8 cellular contexts compared by ENCODE assay signal in genomic region chr13:32415019-32415418, GRCh38. TPM values are rescaled to one million over a fixed set of nuclear protein-coding genes. Genes with fewer than 3 reads are reported as not detected.
DNase-seq lines count a peak whose midpoint lies in the region; ATAC-seq and TF ChIP-seq lines count a peak whose summit lies in the region.

No MANE protein-coding gene starts in this region.

- no peak overlapping the region for H3K4me2 ChIP-seq in mesenchymal stem cell (ENCODE audit: low read length, poor library complexity, severe bottlenecking)

- H3K9me3 Mint-ChIP-seq in activated naive CD4-positive, alpha-beta T cell treated with anti-CD3 and anti-CD28 coated beads, Interleukin-2, amount 50 U/mL, for 72 hours: peaks cover 0 to 16% of the 10 kb centered on the region in 2 donors

- peaks cover 2% of the 10 kb centered on the region for H3K4me1 ChIP-seq in mesenchymal stem cell (ENCODE audit: control insufficient read depth, insufficient read depth, low read depth, low read length)

- no peak overlapping the region for H3K18ac ChIP-seq in mesenchymal stem cell (ENCODE audit: low read depth in 1 of 2, low read length in 2 of 2)

- no peak overlapping the region for H4K8ac ChIP-seq in mesenchymal stem cell (ENCODE audit: low read length)

- no peaks in the 10 kb centered on the region for H3K79me1 ChIP-seq in mesenchymal stem cell (replicated peaks; ENCODE audit: low read length, poor library complexity, severe bottlenecking)

- H2BK12ac ChIP-seq in mesenchymal stem cell (ENCODE audit: low read length in 2 of 2): no peak overlapping the region

- no peak overlapping the region for H3K9ac ChIP-seq in mesenchymal stem cell (ENCODE audit: low read length)

- H2AK5ac ChIP-seq in mesenchymal stem cell (ENCODE audit: low read length, severe bottlenecking): no peak overlapping the region

- no peak overlapping the region for H3K23ac ChIP-seq in mesenchymal stem cell (ENCODE audit: low read length in 2 of 2)

- no peak overlapping the region for H2BK120ac ChIP-seq in mesenchymal stem cell (ENCODE audit: low read depth, low read length)

- H2BK15ac ChIP-seq in mesenchymal stem cell (ENCODE audit: low read depth, poor library complexity, severe bottlenecking): no peak overlapping the region

- H3K14ac ChIP-seq in mesenchymal stem cell (ENCODE audit: low read length in 2 of 2): no peak overlapping the region

- ATAC-seq in activated naive CD4-positive, alpha-beta T cell treated with anti-CD3 and anti-CD28 coated beads, Interleukin-2, amount 50 U/mL, for 72 hours: peak; percentile 48 to 49

- peak; percentile 42 for TF ChIP-seq CTCF in HL-60 (IDR thresholded peaks at IDR 0.05; ENCODE audit: insufficient read depth, low read length)

- H4K91ac ChIP-seq in mesenchymal stem cell (ENCODE audit: low read length): no peak overlapping the region

- DNase-seq in DMS 273 (lab: John Stamatoyannopoulos, UW; ENCODE audit: unreplicated experiment) (peak; percentile 54), DMS 273 treated with DMSO at 0.1 percent for 48 hours (lab: John Stamatoyannopoulos, UW) (no peak), HL-60 (ENCODE audit: low read depth in 1 of 2, low spot score in 1 of 2) (peak in 1 of 2 experiments; percentile 47), mesenchymal stem cell (peak; percentile 9), DMS153 (lab: John Stamatoyannopoulos, UW) (no peak), superior temporal gyrus (ENCODE audit: extremely low spot score) (no peak), NCI-H2171 treated with DMSO at 0.1 percent for 48 hours (lab: John Stamatoyannopoulos, UW) (no peak)
- DNase-seq in activated naive CD4-positive, alpha-beta T cell treated with anti-CD3 and anti-CD28 coated beads, Interleukin-2, amount 50 U/mL, for 72 hours (ENCODE audit: low spot score in 2 of 2): peak in 1 of 2 donors; percentile 9

- H3K27ac ChIP-seq in HL-60 (replicated peaks) (no peak overlapping the region), mesenchymal stem cell (ENCODE audit: low read length, poor library complexity, severe bottlenecking) (no peak overlapping the region)

- peaks cover 3 to 5% of the 10 kb centered on the region in 2 experiments for H3K36me3 ChIP-seq in mesenchymal stem cell (ENCODE audit: control insufficient read depth in 1 of 2, insufficient read depth in 2 of 2, low read depth in 1 of 2, low read length in 2 of 2)

- H3K4me3 ChIP-seq in HL-60 (replicated peaks; ENCODE audit: insufficient read depth, low read length): no peak overlapping the region
- no peak overlapping the region for H3K4me3 ChIP-seq in mesenchymal stem cell (ENCODE audit: insufficient read depth in 1 of 2, low read depth in 1 of 2, low read length in 2 of 2)

- H3K27ac Mint-ChIP-seq in activated naive CD4-positive, alpha-beta T cell treated with anti-CD3 and anti-CD28 coated beads, Interleukin-2, amount 50 U/mL, for 72 hours: no peak overlapping the region

- no peak overlapping the region for H3K4ac ChIP-seq in mesenchymal stem cell (ENCODE audit: low read depth in 1 of 2, low read length in 2 of 2)

- no peaks in the 10 kb centered on the region for H3K27me3 ChIP-seq in HL-60 (ENCODE audit: insufficient read depth, poor library complexity, severe bottlenecking)
- no peaks in the 10 kb centered on the region for H3K27me3 ChIP-seq in mesenchymal stem cell (ENCODE audit: control insufficient read depth in 1 of 2, insufficient read depth in 1 of 2, low read length in 2 of 2)

- H2AFZ ChIP-seq in mesenchymal stem cell (ENCODE audit: low read depth, low read length): no peak overlapping the region

- peaks cover 6 to 28% of the 10 kb centered on the region in 2 donors for H3K36me3 Mint-ChIP-seq in activated naive CD4-positive, alpha-beta T cell treated with anti-CD3 and anti-CD28 coated beads, Interleukin-2, amount 50 U/mL, for 72 hours

- peaks cover 6% of the 10 kb centered on the region for H3K9me3 ChIP-seq in mesenchymal stem cell (ENCODE audit: control insufficient read depth, low read length)

- no peak overlapping the region for H2BK5ac ChIP-seq in mesenchymal stem cell (ENCODE audit: low read depth, low read length, poor library complexity, severe bottlenecking)

RNA-seq across cellular contexts. Expression of gene N4BP2L1, which starts 12.9 kb away (rescaled TPM):
- total RNA-seq in activated naive CD4-positive, alpha-beta T cell treated with anti-CD3 and anti-CD28 coated beads, Interleukin-2, amount 50 U/mL, for 72 hours: 10 to 100 TPM; 23.4 to 44.9 TPM
- 1.9 TPM for polyA plus RNA-seq in mesenchymal stem cell (2013, experiment 1 of 2)
- polyA plus RNA-seq in mesenchymal stem cell (2013, experiment 2 of 2): 1.6 TPM

Comparison
In these comparisons a context has a peak if more than half of its experiments do, and no peak if none do; other contexts are left out.
1. DNase-seq: peak in DMS 273 (single experiment) and mesenchymal stem cell (single experiment); none in DMS 273 treated with DMSO at 0.1 percent for 48 hours (single experiment), DMS153 (single experiment), superior temporal gyrus (single experiment) and NCI-H2171 treated with DMSO at 0.1 percent for 48 hours (single experiment).